In genomic region chr3:133384331-133385027, GRCh38 we compare ENCODE assay signal across 9 cellular contexts. TPM values are rescaled to one million over a fixed set of nuclear protein-coding genes. Genes with fewer than 3 reads are reported as not detected.
A peak's percentile ranks its signal among the peaks of the same experiment; 100 is the strongest.
DNase-seq lines count a peak whose midpoint lies in the region; ATAC-seq and TF ChIP-seq lines count a peak whose summit lies in the region.
"Had no signal": no experiment of that assay in that cellular context is flagged by ENCODE, and none has a peak within 500 bp of the region (broad histone marks: within the 10 kb centered on the region; RNA-seq: fewer than 3 reads in every experiment).

No MANE protein-coding gene starts in this region.

- 18% methylated on average over 11 of the region's 13 CpGs for WGBS in prostate gland

- intact Hi-C loops in A673 (cut with micrococcal nuclease; ENCODE audit: unreplicated experiment) (loop anchor here (1.0 to 5.0 kb wide), 3 partner anchors 343 to 847 kb away; no protein-coding TSS in a partner anchor), Right ventricle myocardium superior (cut with DNase I) (loop anchor here (5.0 kb wide), 1 partner anchor 657 kb away; no protein-coding TSS in a partner anchor), prostate gland (cut with DNase I) (loop anchor here (5.0 kb wide), 1 partner anchor 652 kb away; no protein-coding TSS in a partner anchor)

- no peaks in the 10 kb centered on the region for H3K4me1 Mint-ChIP-seq in activated T-cell treated with anti-CD3 and anti-CD28 coated beads, Interleukin-2, amount 50 U/mL, for 72 hours (ENCODE audit: low read depth)

- CTCF ChIA-PET in A673 (lab: Charles Lee) = interaction anchor here (0.5 to 1.0 kb wide), 3 partner anchors 167 to 653 kb away, joined by 3 to 5 read pairs (median 4); no protein-coding TSS in a partner anchor

- peak; percentile 91 for TF ChIP-seq CTCF in A673 (conservative IDR thresholded peaks at IDR 0.05; ENCODE audit: low read depth, low read length)
- peak; percentile 49 to 76 (median 69) for TF ChIP-seq CTCF in prostate gland (IDR thresholded peaks at IDR 0.05)

- H3K27me3 Mint-ChIP-seq in activated T-cell treated with anti-CD3 and anti-CD28 coated beads, Interleukin-2, amount 50 U/mL, for 72 hours (ENCODE audit: low read depth) = no peaks in the 10 kb centered on the region

- H3K27ac Mint-ChIP-seq in activated T-cell treated with anti-CD3 and anti-CD28 coated beads, Interleukin-2, amount 50 U/mL, for 72 hours = no peak overlapping the region

- H3K36me3 Mint-ChIP-seq in activated T-cell treated with anti-CD3 and anti-CD28 coated beads, Interleukin-2, amount 50 U/mL, for 72 hours (ENCODE audit: insufficient read depth in 2 of 2) = no peaks in the 10 kb centered on the region

- BruUV-seq in A673 (replicated peaks; lab: Mats Ljungman, UMichigan) = no TSS peak

- H3K27ac ChIP-seq in A673 (ENCODE audit: low read depth, low read length, poor library complexity, severe bottlenecking) = no peak overlapping the region
- no peak overlapping the region for H3K27ac ChIP-seq in prostate gland

- ATAC-seq in GM18505 (IDR thresholded peaks at IDR 0.05; ENCODE audit: unreplicated experiment) = peak; percentile 74
- ATAC-seq in HG03139 (IDR thresholded peaks at IDR 0.05; ENCODE audit: unreplicated experiment) = peak; percentile 66
- peak; percentile 70 to 72 for ATAC-seq in activated T-cell treated with anti-CD3 and anti-CD28 coated beads, Interleukin-2, amount 50 U/mL, for 72 hours (replicated peaks in 1 of 2)
- peak; percentile 92 for ATAC-seq in Right ventricle myocardium superior (ENCODE audit: poor library complexity)

- H3K4me3 ChIP-seq in A673 (ENCODE audit: low read depth, low read length, poor library complexity, severe bottlenecking) (no peak overlapping the region), prostate gland (no peak overlapping the region)

- H3K9me3 Mint-ChIP-seq in activated T-cell treated with anti-CD3 and anti-CD28 coated beads, Interleukin-2, amount 50 U/mL, for 72 hours = no peaks in the 10 kb centered on the region

- DNase-seq in A673 (ENCODE audit: low spot score) (peak; percentile 79), NCI-H2196 treated with DMSO at 0.1 percent for 48 hours (lab: John Stamatoyannopoulos, UW; ENCODE audit: unreplicated experiment) (peak; percentile 9), Right ventricle myocardium superior (peak; percentile 63), prostate gland (ENCODE audit: low spot score) (peak; percentile 48), activated gamma-delta T cell treated with Interleukin-2 at 50 U/mL for 16 hours (no peak)
- peak; percentile 35 to 50 for DNase-seq in activated T-cell treated with anti-CD3 and anti-CD28 coated beads, Interleukin-2, amount 50 U/mL, for 72 hours

- no peaks in the 10 kb centered on the region for H3K36me3 ChIP-seq in A673 (ENCODE audit: insufficient read depth, low read length, poor library complexity, severe bottlenecking)
- H3K36me3 ChIP-seq in prostate gland = no peaks in the 10 kb centered on the region

- no peaks in the 10 kb centered on the region for H3K27me3 ChIP-seq in A673 (replicated peaks; ENCODE audit: insufficient read depth, low read depth, low read length, poor library complexity)
- H3K27me3 ChIP-seq in prostate gland (replicated peaks; ENCODE audit: insufficient read depth) = no peaks in the 10 kb centered on the region

- POLR2A ChIA-PET in A673 (lab: Charles Lee; ENCODE audit: low non-redundant PET) = interaction anchor here (0.6 kb wide), 1 partner anchor 45 kb away, joined by 3 read pairs; no protein-coding TSS in a partner anchor

- no peaks in the 10 kb centered on the region for H3K4me1 ChIP-seq in A673 (ENCODE audit: insufficient read depth, low read length, poor library complexity, severe bottlenecking)
- no peaks in the 10 kb centered on the region for H3K4me1 ChIP-seq in prostate gland (replicated peaks)

- no peak overlapping the region for H3K4me3 Mint-ChIP-seq in activated T-cell treated with anti-CD3 and anti-CD28 coated beads, Interleukin-2, amount 50 U/mL, for 72 hours

- H3K9me3 ChIP-seq in A673 (ENCODE audit: low read depth, low read length, poor library complexity, severe bottlenecking) = no peaks in the 10 kb centered on the region
- H3K9me3 ChIP-seq in prostate gland = no peaks in the 10 kb centered on the region

- TF ChIP-seq POLR2A in GM18505 (IDR thresholded peaks at IDR 0.05; ENCODE audit: borderline replicate concordance, extremely low read depth, insufficient read depth, insufficient read length) = no peak
- TF ChIP-seq POLR2A in prostate gland (IDR thresholded peaks at IDR 0.05) = no peak

RNA-seq across cellular contexts. Expression of gene BFSP2, which starts 15.4 kb away (rescaled TPM):
- total RNA-seq in A673 (2021) (not detected in 2 replicates), Right ventricle myocardium superior (not detected), prostate gland (not detected)
- not detected for total RNA-seq in activated T-cell treated with anti-CD3 and anti-CD28 coated beads, Interleukin-2, amount 50 U/mL, for 72 hours
- total RNA-seq: lower leg skin had no signal
